In the genomic region with DNA sequence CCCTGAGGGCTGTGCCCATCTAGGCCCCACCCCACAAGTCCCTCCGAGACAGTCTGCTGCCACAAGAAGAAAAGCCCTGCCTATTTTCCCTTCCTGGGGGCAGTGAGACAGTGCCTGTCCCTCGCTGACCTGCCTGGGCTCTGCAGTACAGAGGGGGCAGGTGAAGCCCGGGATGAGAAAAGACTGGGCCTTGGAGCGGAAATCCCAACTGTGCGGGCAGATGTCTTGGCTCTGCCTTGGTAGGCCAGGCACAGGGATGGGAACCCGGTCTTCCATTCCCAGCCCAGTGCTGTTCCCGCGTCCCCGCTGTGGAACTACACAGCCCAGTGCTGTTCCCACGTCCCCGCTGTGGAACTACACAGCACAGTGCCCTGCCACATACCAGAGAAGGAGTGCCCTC, we compare ENCODE assay signal across 37 cellular contexts. TPM values are rescaled to one million over a fixed set of nuclear protein-coding genes. Genes with fewer than 3 reads are reported as not detected.
"Had no signal": no experiment of that assay in that cellular context is flagged by ENCODE, and none has a peak within 500 bp of the region (broad histone marks: within the 10 kb centered on the region; RNA-seq: fewer than 3 reads in every experiment).

No MANE protein-coding gene starts in this region.

- H3K4me3 Mint-ChIP-seq: activated B cell treated with CpG ODN at 0.5 μM for 24 hours; activated CD4-positive, alpha-beta memory T cell treated with anti-CD3 and anti-CD28 coated beads for 36 hours; activated CD4-positive, alpha-beta T cell treated with anti-CD3 and anti-CD28 coated beads, Interleukin-2, amount 10 ng/mL, durations not matched to agents 24 days and 14 days; activated CD8-positive, alpha-beta T cell treated with anti-CD3 and anti-CD28 coated beads for 36 hours; activated naive CD4-positive, alpha-beta T cell treated with anti-CD3 and anti-CD28 coated beads, Interleukin-2, amount 10 ng/mL, durations not matched to agents 7 days and 5 days; activated naive CD4-positive, alpha-beta T cell treated with anti-CD3 and anti-CD28 coated beads, Interleukin-2, amount 50 U/mL, for 24 hours; activated naive CD8-positive, alpha-beta T cell; activated naive CD8-positive, alpha-beta T cell treated with anti-CD3 and anti-CD28 coated beads, Interleukin-2, amount 10 ng/mL, durations not matched to agents 7 days and 5 days; activated naive CD8-positive, alpha-beta T cell treated with anti-CD3 and anti-CD28 coated beads, Interleukin-2, amount 50 U/mL, for 24 hours; activated T-cell treated with anti-CD3 and anti-CD28 coated beads, Interleukin-2, amount 50 U/mL, for 4 hours; T-helper 1 cell treated with Interleukin-12 subunit alpha and Interleukin-12 subunit beta and Interleukin-4 antibody, amounts not matched to agents 30 μg/mL and 1 μg/mL, for 36 hours; T-helper 2 cell treated with Interferon-gamma antibody and Interleukin-4, amounts not matched to agents 5 μg/mL and 100 μg/mL, for 36 hours had no signal

- H3K9me3 ChIP-seq: body of pancreas, breast epithelium had no signal

- H3K36me3 Mint-ChIP-seq: activated CD4-positive, alpha-beta memory T cell treated with anti-CD3 and anti-CD28 coated beads for 36 hours; activated naive CD4-positive, alpha-beta T cell treated with anti-CD3 and anti-CD28 coated beads, Interleukin-2, amount 10 ng/mL, durations not matched to agents 7 days and 5 days; activated naive CD8-positive, alpha-beta T cell treated with anti-CD3 and anti-CD28 coated beads, Interleukin-2, amount 10 ng/mL, durations not matched to agents 7 days and 5 days had no signal

- H3K27ac Mint-ChIP-seq: activated B cell treated with CpG ODN at 0.5 μM for 24 hours; activated CD4-positive, alpha-beta memory T cell treated with anti-CD3 and anti-CD28 coated beads for 36 hours; activated CD4-positive, alpha-beta T cell treated with anti-CD3 and anti-CD28 coated beads, Interleukin-2, amount 10 ng/mL, durations not matched to agents 24 days and 14 days; activated CD8-positive, alpha-beta T cell treated with anti-CD3 and anti-CD28 coated beads for 36 hours; activated naive CD4-positive, alpha-beta T cell treated with anti-CD3 and anti-CD28 coated beads, Interleukin-2, amount 10 ng/mL, durations not matched to agents 7 days and 5 days; activated naive CD4-positive, alpha-beta T cell treated with anti-CD3 and anti-CD28 coated beads, Interleukin-2, amount 50 U/mL, for 24 hours; activated naive CD8-positive, alpha-beta T cell; activated naive CD8-positive, alpha-beta T cell treated with anti-CD3 and anti-CD28 coated beads, Interleukin-2, amount 10 ng/mL, durations not matched to agents 7 days and 5 days; activated naive CD8-positive, alpha-beta T cell treated with anti-CD3 and anti-CD28 coated beads, Interleukin-2, amount 50 U/mL, for 24 hours; activated T-helper 2 cell treated with anti-CD3 and anti-CD28 coated beads, Interferon-gamma antibody, Interleukin-2, Interleukin-4, amounts not matched to agents 10 μg/mL and 5 μg/mL and 100 μg/mL, durations not matched to agents 14 hours and 24 hours and 36 hours; T-helper 1 cell treated with Interleukin-12 subunit alpha and Interleukin-12 subunit beta and Interleukin-4 antibody, amounts not matched to agents 30 μg/mL and 1 μg/mL, for 36 hours; T-helper 2 cell treated with Interferon-gamma antibody and Interleukin-4, amounts not matched to agents 5 μg/mL and 100 μg/mL, for 36 hours had no signal

- H3K4me3 ChIP-seq: body of pancreas, breast epithelium had no signal

- DNase-seq: activated B cell treated with CpG ODN at 0.5 μM for 24 hours; activated CD4-positive, alpha-beta memory T cell treated with anti-CD3 and anti-CD28 coated beads for 36 hours; activated CD4-positive, alpha-beta T cell treated with anti-CD3 and anti-CD28 coated beads for 4 hours; activated CD4-positive, alpha-beta T cell treated with anti-CD3 and anti-CD28 coated beads, Interleukin-2, amount 10 ng/mL, durations not matched to agents 24 days and 14 days; activated CD4-positive, alpha-beta T cell treated with anti-CD3 and anti-CD28 coated beads, Interleukin-2, amount 50 U/mL, for 1 hour; activated CD4-positive, alpha-beta T cell treated with anti-CD3 and anti-CD28 coated beads, Interleukin-2, amount 50 U/mL, for 4 hours; activated CD4-positive, CD25-positive, alpha-beta regulatory T cell treated with anti-CD3 and anti-CD28 coated beads, Interleukin-2, amount 50 U/mL, for 72 hours; activated CD8-positive, alpha-beta memory T cell treated with anti-CD3 and anti-CD28 coated beads, Interleukin-2, amount 50 U/mL, for 4 hours; activated CD8-positive, alpha-beta T cell treated with anti-CD3 and anti-CD28 coated beads for 36 hours; activated effector memory CD4-positive, alpha-beta T cell treated with Interleukin-2 at 50 U/mL for 16 hours; activated gamma-delta T cell; activated naive CD4-positive, alpha-beta T cell treated with anti-CD3 and anti-CD28 coated beads, Interleukin-2, amount 10 ng/mL, durations not matched to agents 7 days and 5 days; activated naive CD4-positive, alpha-beta T cell treated with Interleukin-2 at 50 U/mL for 16 hours; activated naive CD8-positive, alpha-beta T cell treated with anti-CD3 and anti-CD28 coated beads, Interleukin-2, amount 10 ng/mL, durations not matched to agents 7 days and 5 days; activated naive CD8-positive, alpha-beta T cell treated with anti-CD3 and anti-CD28 coated beads, Interleukin-2, amount 50 U/mL, for 24 hours; activated T-cell treated with anti-CD3 and anti-CD28 coated beads for 4 hours; activated T-cell treated with anti-CD3 and anti-CD28 coated beads, Interleukin-2, amount 50 U/mL, for 1 hour; activated T-cell treated with anti-CD3 and anti-CD28 coated beads, Interleukin-2, amount 50 U/mL, for 4 hours; amygdala; anterior cingulate cortex; body of pancreas; brain microvascular endothelial cell; central memory CD4-positive, alpha-beta T cell; T-helper 1 cell; T-helper 2 cell; T-helper 9 cell had no signal

- H3K4me1 ChIP-seq: body of pancreas, breast epithelium had no signal

- ATAC-seq: activated CD8-positive, alpha-beta T cell treated with anti-CD3 and anti-CD28 coated beads for 36 hours; activated naive CD8-positive, alpha-beta T cell treated with anti-CD3 and anti-CD28 coated beads, Interleukin-2, amount 50 U/mL, for 24 hours; activated T-cell treated with anti-CD3 and anti-CD28 coated beads, Interleukin-2, amount 50 U/mL, for 4 hours; body of pancreas had no signal

- H3K27me3 ChIP-seq: body of pancreas, brain microvascular endothelial cell, breast epithelium had no signal

- H3K27me3 Mint-ChIP-seq: activated B cell treated with CpG ODN at 0.5 μM for 24 hours; activated CD4-positive, alpha-beta memory T cell treated with anti-CD3 and anti-CD28 coated beads for 36 hours; activated CD4-positive, alpha-beta T cell treated with anti-CD3 and anti-CD28 coated beads, Interleukin-2, amount 10 ng/mL, durations not matched to agents 24 days and 14 days; activated CD8-positive, alpha-beta T cell treated with anti-CD3 and anti-CD28 coated beads for 36 hours; activated naive CD4-positive, alpha-beta T cell treated with anti-CD3 and anti-CD28 coated beads, Interleukin-2, amount 10 ng/mL, durations not matched to agents 7 days and 5 days; activated naive CD4-positive, alpha-beta T cell treated with anti-CD3 and anti-CD28 coated beads, Interleukin-2, amount 50 U/mL, for 24 hours; activated naive CD8-positive, alpha-beta T cell; activated naive CD8-positive, alpha-beta T cell treated with anti-CD3 and anti-CD28 coated beads, Interleukin-2, amount 10 ng/mL, durations not matched to agents 7 days and 5 days; activated naive CD8-positive, alpha-beta T cell treated with anti-CD3 and anti-CD28 coated beads, Interleukin-2, amount 50 U/mL, for 24 hours had no signal

- H3K27ac ChIP-seq: body of pancreas, brain microvascular endothelial cell, breast epithelium, VCaP had no signal

- H3K4me1 Mint-ChIP-seq: activated B cell treated with CpG ODN at 0.5 μM for 24 hours; activated CD4-positive, alpha-beta T cell treated with anti-CD3 and anti-CD28 coated beads, Interleukin-2, amount 10 ng/mL, durations not matched to agents 24 days and 14 days; activated naive CD4-positive, alpha-beta T cell treated with anti-CD3 and anti-CD28 coated beads, Interleukin-2, amount 10 ng/mL, durations not matched to agents 7 days and 5 days; activated naive CD4-positive, alpha-beta T cell treated with anti-CD3 and anti-CD28 coated beads, Interleukin-2, amount 50 U/mL, for 24 hours; activated naive CD8-positive, alpha-beta T cell treated with anti-CD3 and anti-CD28 coated beads, Interleukin-2, amount 10 ng/mL, durations not matched to agents 7 days and 5 days; activated naive CD8-positive, alpha-beta T cell treated with anti-CD3 and anti-CD28 coated beads, Interleukin-2, amount 50 U/mL, for 24 hours had no signal

- H3K9me3 Mint-ChIP-seq: activated B cell treated with CpG ODN at 0.5 μM for 24 hours; activated CD4-positive, alpha-beta memory T cell treated with anti-CD3 and anti-CD28 coated beads for 36 hours; activated CD4-positive, alpha-beta T cell treated with anti-CD3 and anti-CD28 coated beads, Interleukin-2, amount 10 ng/mL, durations not matched to agents 24 days and 14 days; activated CD8-positive, alpha-beta T cell treated with anti-CD3 and anti-CD28 coated beads for 36 hours; activated naive CD4-positive, alpha-beta T cell treated with anti-CD3 and anti-CD28 coated beads, Interleukin-2, amount 10 ng/mL, durations not matched to agents 7 days and 5 days; activated naive CD4-positive, alpha-beta T cell treated with anti-CD3 and anti-CD28 coated beads, Interleukin-2, amount 50 U/mL, for 24 hours; activated naive CD8-positive, alpha-beta T cell treated with anti-CD3 and anti-CD28 coated beads, Interleukin-2, amount 10 ng/mL, durations not matched to agents 7 days and 5 days; activated naive CD8-positive, alpha-beta T cell treated with anti-CD3 and anti-CD28 coated beads, Interleukin-2, amount 50 U/mL, for 24 hours; activated T-cell treated with anti-CD3 and anti-CD28 coated beads, Interleukin-2, amount 50 U/mL, for 4 hours; activated T-helper 2 cell treated with anti-CD3 and anti-CD28 coated beads, Interferon-gamma antibody, Interleukin-2, Interleukin-4, amounts not matched to agents 10 μg/mL and 5 μg/mL and 100 μg/mL, durations not matched to agents 14 hours and 24 hours and 36 hours; T-helper 1 cell treated with Interleukin-12 subunit alpha and Interleukin-12 subunit beta and Interleukin-4 antibody, amounts not matched to agents 30 μg/mL and 1 μg/mL, for 36 hours; T-helper 2 cell treated with Interferon-gamma antibody and Interleukin-4, amounts not matched to agents 5 μg/mL and 100 μg/mL, for 36 hours had no signal

RNA-seq across cellular contexts. Expression of gene LRP1-AS, which starts 56.4 kb away (rescaled TPM):
- total RNA-seq: activated B cell treated with CpG ODN at 0.5 μM for 24 hours; activated CD4-positive, alpha-beta memory T cell treated with anti-CD3 and anti-CD28 coated beads for 36 hours; activated CD4-positive, alpha-beta T cell treated with anti-CD3 and anti-CD28 coated beads, Interleukin-2, amount 10 ng/mL, durations not matched to agents 24 days and 14 days; activated CD8-positive, alpha-beta memory T cell treated with anti-CD3 and anti-CD28 coated beads for 36 hours; activated CD8-positive, alpha-beta T cell treated with anti-CD3 and anti-CD28 coated beads for 36 hours; activated naive CD8-positive, alpha-beta T cell treated with anti-CD3 and anti-CD28 coated beads, Interleukin-2, amount 10 ng/mL, durations not matched to agents 7 days and 5 days; activated T-cell treated with anti-CD3 and anti-CD28 coated beads, Interleukin-2, amount 50 U/mL, for 4 hours; activated T-helper 2 cell treated with anti-CD3 and anti-CD28 coated beads, Interferon-gamma antibody, Interleukin-2, Interleukin-4, amounts not matched to agents 10 μg/mL and 5 μg/mL and 100 μg/mL, durations not matched to agents 14 hours and 24 hours and 36 hours; astrocyte; body of pancreas; breast epithelium; cardiac septum had no signal
- polyA plus RNA-seq: adipose tissue had no signal
